ENCODE assay signal across 12 cellular contexts in genomic region chr6:136160255-136160654, GRCh38.
DNase-seq lines count a peak whose midpoint lies in the region; TF ChIP-seq lines count a peak whose summit lies in the region.
"Had no signal": no experiment of that assay in that cellular context is flagged by ENCODE, and none has a peak within 500 bp of the region (broad histone marks: within the 10 kb centered on the region; RNA-seq: fewer than 3 reads in every experiment).

No MANE protein-coding gene starts in this region.

- H3K27ac ChIP-seq in hepatocyte, result peak overlapping the region; percentile 6

- H3K4me3 ChIP-seq in hepatocyte, result no peak overlapping the region
- H3K4me3 ChIP-seq: GM12878 had no signal

- no peak overlapping the region for H3K4me2 ChIP-seq in hepatocyte

- TF ChIP-seq CTCF in hepatocyte (IDR thresholded peaks at IDR 0.05; ENCODE audit: poor library complexity), result no peak

- no peaks in the 10 kb centered on the region for H3K36me3 ChIP-seq in hepatocyte (replicated peaks; ENCODE audit: insufficient read depth, low read depth)

- no peak overlapping the region for H2AFZ ChIP-seq in hepatocyte

- peaks cover 4% of the 10 kb centered on the region for H3K27me3 Mint-ChIP-seq in stimulated activated naive CD8-positive, alpha-beta T cell treated with anti-CD3 and anti-CD28 coated beads, Interleukin-15, Interleukin-2, amounts not matched to agents 100 ng/mL and 50 ng/mL, for 24 hours

- H3K4me3 Mint-ChIP-seq in stimulated activated naive CD8-positive, alpha-beta T cell treated with anti-CD3 and anti-CD28 coated beads, Interleukin-15, Interleukin-2, amounts not matched to agents 100 ng/mL and 50 ng/mL, for 24 hours, result no peak overlapping the region
- H3K4me3 Mint-ChIP-seq: CD4-positive, CD25-positive, alpha-beta regulatory T cell had no signal

- H3K27me3 ChIP-seq in hepatocyte, result no peaks in the 10 kb centered on the region

- H3K9me3 ChIP-seq in hepatocyte (ENCODE audit: low read depth), result no peaks in the 10 kb centered on the region

- no peaks in the 10 kb centered on the region for H3K79me2 ChIP-seq in hepatocyte

- peaks cover 5% of the 10 kb centered on the region for H3K4me1 Mint-ChIP-seq in stimulated activated naive CD8-positive, alpha-beta T cell treated with anti-CD3 and anti-CD28 coated beads, Interleukin-15, Interleukin-2, amounts not matched to agents 100 ng/mL and 50 ng/mL, for 24 hours (ENCODE audit: low read depth)
- H3K4me1 Mint-ChIP-seq: CD4-positive, CD25-positive, alpha-beta regulatory T cell had no signal

- no peaks in the 10 kb centered on the region for H3K36me3 Mint-ChIP-seq in stimulated activated naive CD8-positive, alpha-beta T cell treated with anti-CD3 and anti-CD28 coated beads, Interleukin-15, Interleukin-2, amounts not matched to agents 100 ng/mL and 50 ng/mL, for 24 hours (ENCODE audit: low read depth)
- H3K36me3 Mint-ChIP-seq: CD4-positive, CD25-positive, alpha-beta regulatory T cell had no signal

- DNase-seq in activated CD4-positive, alpha-beta T cell treated with anti-CD3 and anti-CD28 coated beads for 48 hours, result peak; percentile 30
- DNase-seq in activated CD4-positive, alpha-beta T cell treated with anti-CD3 and anti-CD28 coated beads, Interleukin-2, amount 50 U/mL, for 1 hour, result no peak
- peak; percentile 2 for DNase-seq in stimulated activated CD4-positive, alpha-beta T cell treated with anti-CD3 and anti-CD28 coated beads, Interleukin-1b, Interleukin-23, amount 100 ng/mL, for 48 hours
- DNase-seq in stimulated activated CD4-positive, alpha-beta T cell treated with anti-CD3 and anti-CD28 coated beads, Interleukin-4, amount 100 ng/mL, for 24 hours, result no peak
- DNase-seq in hepatocyte (ENCODE audit: low spot score), result no peak
- no peak for DNase-seq in NCI-H2196 treated with DMSO at 0.1 percent for 48 hours (lab: John Stamatoyannopoulos, UW; ENCODE audit: unreplicated experiment)
- DNase-seq in activated gamma-delta T cell (lab: John Stamatoyannopoulos, UW), result no peak
- DNase-seq: CD4-positive, CD25-positive, alpha-beta regulatory T cell; Kasumi-1; Right ventricle myocardium superior had no signal

- H4K20me1 ChIP-seq in hepatocyte (ENCODE audit: insufficient read depth, poor library complexity, severe bottlenecking), result no peaks in the 10 kb centered on the region

- WGBS in hepatocyte (ENCODE audit: low lambda C conversion rate, missing lambda C conversion rate), result 93% methylated on average over 4 of the region's 4 CpGs

- no peaks in the 10 kb centered on the region for H3K9me2 ChIP-seq in hepatocyte (replicated peaks; ENCODE audit: insufficient read depth)

- peaks cover 8% of the 10 kb centered on the region for H3K4me1 ChIP-seq in hepatocyte (ENCODE audit: insufficient read depth)

- peaks cover 4% of the 10 kb centered on the region for H3K9me3 Mint-ChIP-seq in stimulated activated naive CD8-positive, alpha-beta T cell treated with anti-CD3 and anti-CD28 coated beads, Interleukin-15, Interleukin-2, amounts not matched to agents 100 ng/mL and 50 ng/mL, for 24 hours

- peak overlapping the region; percentile 20 for H3K27ac Mint-ChIP-seq in stimulated activated naive CD8-positive, alpha-beta T cell treated with anti-CD3 and anti-CD28 coated beads, Interleukin-15, Interleukin-2, amounts not matched to agents 100 ng/mL and 50 ng/mL, for 24 hours
- H3K27ac Mint-ChIP-seq: CD4-positive, CD25-positive, alpha-beta regulatory T cell had no signal

Comparison
In these comparisons a context has a peak if more than half of its experiments do, and no peak if none do; other contexts are left out.
1. DNase-seq: peak in activated CD4-positive, alpha-beta T cell treated with anti-CD3 and anti-CD28 coated beads for 48 hours (single experiment) and stimulated activated CD4-positive, alpha-beta T cell treated with anti-CD3 and anti-CD28 coated beads, Interleukin-1b, Interleukin-23, amount 100 ng/mL, for 48 hours (single experiment); none in activated CD4-positive, alpha-beta T cell treated with anti-CD3 and anti-CD28 coated beads, Interleukin-2, amount 50 U/mL, for 1 hour (single experiment), stimulated activated CD4-positive, alpha-beta T cell treated with anti-CD3 and anti-CD28 coated beads, Interleukin-4, amount 100 ng/mL, for 24 hours (single experiment), hepatocyte (single experiment), NCI-H2196 treated with DMSO at 0.1 percent for 48 hours (single experiment) and activated gamma-delta T cell (single experiment).